ENCODE assay signal across 18 cellular contexts in genomic region chr1:117112063-117112462, GRCh38.
"Had no signal": no experiment of that assay in that cellular context is flagged by ENCODE, and none has a peak within 500 bp of the region (broad histone marks: within the 10 kb centered on the region; RNA-seq: fewer than 3 reads in every experiment).

No MANE protein-coding gene starts in this region.

- H3K36me3 ChIP-seq: right lobe of liver, transverse colon had no signal

- H3K9me3 Mint-ChIP-seq: activated naive CD4-positive, alpha-beta T cell treated with anti-CD3 and anti-CD28 coated beads, Interleukin-2, amount 50 U/mL, for 24 hours; activated T-cell treated with anti-CD3 and anti-CD28 coated beads, Interleukin-2, amount 50 U/mL, for 72 hours; dendritic cell treated with granulocyte-macrophage colony-stimulating factor and Interleukin-4, amounts not matched to agents 40 ng/mL and 50 ng/mL, for 4 days; nephron had no signal

- H3K4me3 ChIP-seq: ascending aorta, right lobe of liver, suprapubic skin, transverse colon, vagina had no signal

- H3K4me3 Mint-ChIP-seq: activated naive CD4-positive, alpha-beta T cell treated with anti-CD3 and anti-CD28 coated beads, Interleukin-2, amount 50 U/mL, for 24 hours; activated T-cell treated with anti-CD3 and anti-CD28 coated beads, Interleukin-2, amount 50 U/mL, for 72 hours; dendritic cell treated with granulocyte-macrophage colony-stimulating factor and Interleukin-4, amounts not matched to agents 40 ng/mL and 50 ng/mL, for 4 days; nephron; stimulated activated naive CD8-positive, alpha-beta T cell treated with anti-CD3 and anti-CD28 coated beads, Interleukin-15, amount 100 ng/mL, for 72 hours had no signal

- DNase-seq: activated CD4-positive, CD25-positive, alpha-beta regulatory T cell treated with anti-CD3 and anti-CD28 coated beads, Interleukin-2, amount 50 U/mL, for 72 hours; activated effector memory CD4-positive, alpha-beta T cell treated with anti-CD3 and anti-CD28 coated beads, Interleukin-2, amount 50 U/mL, for 16 hours; activated T-cell treated with anti-CD3 and anti-CD28 coated beads, Interleukin-2, amount 50 U/mL, for 72 hours; effector memory CD4-positive, alpha-beta T cell; islet precursor cell; midbrain; right lobe of liver; small intestine; stimulated activated CD4-positive, alpha-beta T cell treated with anti-CD3 and anti-CD28 coated beads, Interleukin-15, amount 100 ng/mL, for 24 hours; stimulated activated CD4-positive, alpha-beta T cell treated with anti-CD3 and anti-CD28 coated beads, Interleukin-2, amount 100 ng/mL, for 48 hours; stimulated activated naive CD8-positive, alpha-beta T cell treated with anti-CD3 and anti-CD28 coated beads, Interleukin-15, amount 100 ng/mL, for 72 hours; transverse colon had no signal

- H3K27me3 ChIP-seq: ascending aorta, right lobe of liver, suprapubic skin, transverse colon, vagina had no signal

- H3K36me3 Mint-ChIP-seq: activated naive CD4-positive, alpha-beta T cell treated with anti-CD3 and anti-CD28 coated beads, Interleukin-2, amount 50 U/mL, for 24 hours had no signal

- H3K27ac ChIP-seq: ascending aorta, right lobe of liver, suprapubic skin, transverse colon, vagina had no signal

- ATAC-seq: activated T-cell treated with anti-CD3 and anti-CD28 coated beads, Interleukin-2, amount 50 U/mL, for 72 hours; right lobe of liver; stimulated activated naive CD8-positive, alpha-beta T cell treated with anti-CD3 and anti-CD28 coated beads, Interleukin-15, amount 100 ng/mL, for 72 hours had no signal

- H3K27ac Mint-ChIP-seq: activated naive CD4-positive, alpha-beta T cell treated with anti-CD3 and anti-CD28 coated beads, Interleukin-2, amount 50 U/mL, for 24 hours; activated T-cell treated with anti-CD3 and anti-CD28 coated beads, Interleukin-2, amount 50 U/mL, for 72 hours; dendritic cell treated with granulocyte-macrophage colony-stimulating factor and Interleukin-4, amounts not matched to agents 40 ng/mL and 50 ng/mL, for 4 days; nephron; stimulated activated naive CD8-positive, alpha-beta T cell treated with anti-CD3 and anti-CD28 coated beads, Interleukin-15, amount 100 ng/mL, for 72 hours had no signal

- H3K27me3 Mint-ChIP-seq: dendritic cell treated with granulocyte-macrophage colony-stimulating factor and Interleukin-4, amounts not matched to agents 40 ng/mL and 50 ng/mL, for 4 days had no signal

- H3K4me1 ChIP-seq: ascending aorta, suprapubic skin, transverse colon, vagina had no signal
